1 cellular context compared by ENCODE assay signal in genomic region chr3:146544013-146544928, GRCh38.
TF ChIP-seq lines count a peak whose summit lies in the region.

Gene PLSCR1, minus strand, starts transcription at chr3:146544607. Its CDS starts 8,055 bp downstream, at chr3:146536552.

TF ChIP-seq in HepG2, 621 proteins besides CTCF, POLR2A, EP300 and RAD21 (continued from another document and continues in another):
- TF ChIP-seq, protein P1, sequence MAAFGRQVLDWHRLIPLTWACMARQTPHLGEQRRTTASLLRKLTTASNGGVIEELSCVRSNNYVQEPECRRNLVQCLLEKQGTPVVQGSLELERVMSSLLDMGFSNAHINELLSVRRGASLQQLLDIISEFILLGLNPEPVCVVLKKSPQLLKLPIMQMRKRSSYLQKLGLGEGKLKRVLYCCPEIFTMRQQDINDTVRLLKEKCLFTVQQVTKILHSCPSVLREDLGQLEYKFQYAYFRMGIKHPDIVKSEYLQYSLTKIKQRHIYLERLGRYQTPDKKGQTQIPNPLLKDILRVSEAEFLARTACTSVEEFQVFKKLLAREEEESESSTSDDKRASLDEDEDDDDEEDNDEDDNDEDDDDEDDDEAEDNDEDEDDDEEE (CRISPR knock-in tag; IDR thresholded peaks at IDR 0.05) = no peak
- TF ChIP-seq ZNF180 (CRISPR knock-in tag; IDR thresholded peaks at IDR 0.05; ENCODE audit: borderline replicate concordance, low read depth) (no peak), ZNF878 (CRISPR knock-in tag; IDR thresholded peaks at IDR 0.05) (no peak), ZNF121 (CRISPR knock-in tag; IDR thresholded peaks at IDR 0.05) (no peak), NR3C1 (CRISPR knock-in tag; IDR thresholded peaks at IDR 0.05) (no peak), ZNF503 (CRISPR knock-in tag; IDR thresholded peaks at IDR 0.05) (peak; percentile 50; the same call in 1 of the 2 replicates), ZNF556 (CRISPR knock-in tag; IDR thresholded peaks at IDR 0.05; ENCODE audit: borderline replicate concordance) (peak; percentile 41; the same call in 1 of the 2 replicates), HNRNPLL (IDR thresholded peaks at IDR 0.05; ENCODE audit: low read depth, low read length, poor library complexity, severe bottlenecking) (peak; percentile 100), THRA (CRISPR knock-in tag; IDR thresholded peaks at IDR 0.05; ENCODE audit: borderline replicate concordance) (no peak), MYPOP (CRISPR knock-in tag; IDR thresholded peaks at IDR 0.05) (peak; percentile 98), THAP11 (CRISPR knock-in tag; IDR thresholded peaks at IDR 0.05) (peak; percentile 52; the same call in 1 of the 2 replicates), PTBP1 (IDR thresholded peaks at IDR 0.05; ENCODE audit: low read depth, low read length, poor library complexity, severe bottlenecking) (no peak), ZNF790 (CRISPR knock-in tag; IDR thresholded peaks at IDR 0.05; ENCODE audit: borderline replicate concordance) (no peak), ZFP36L2 (CRISPR knock-in tag; IDR thresholded peaks at IDR 0.05) (no peak), BORCS8-MEF2B (CRISPR knock-in tag; IDR thresholded peaks at IDR 0.05) (peak; percentile 53; the same call in 1 of the 2 replicates), GATAD1 (CRISPR knock-in tag; IDR thresholded peaks at IDR 0.05) (peak; percentile 53; the same call in 1 of the 2 replicates), CSRNP1 (CRISPR knock-in tag; IDR thresholded peaks at IDR 0.05) (no peak; the same call in 1 of the 2 replicates), YEATS2 (CRISPR knock-in tag; IDR thresholded peaks at IDR 0.05; ENCODE audit: borderline replicate concordance) (peak; percentile 41; the same call in 1 of the 2 replicates), SMARCC2 (IDR thresholded peaks at IDR 0.05) (no peak), ZNF777 (CRISPR knock-in tag; IDR thresholded peaks at IDR 0.05) (no peak; the same call in 1 of the 2 replicates), TCF7L2 (IDR thresholded peaks at IDR 0.05; ENCODE audit: low read depth, low read length) (no peak), MED8 (CRISPR knock-in tag; IDR thresholded peaks at IDR 0.05; ENCODE audit: insufficient replicate concordance) (no peak), KLF9 (CRISPR knock-in tag; IDR thresholded peaks at IDR 0.05; ENCODE audit: low read depth) (peak; percentile 48; the same call in 1 of the 2 replicates), GATA4 (IDR thresholded peaks at IDR 0.05; ENCODE audit: borderline replicate concordance, low read depth) (no peak; the same call in 1 of the 2 replicates), ZNF550 (CRISPR knock-in tag; IDR thresholded peaks at IDR 0.05; ENCODE audit: borderline replicate concordance) (no peak), MXD4 (CRISPR knock-in tag; IDR thresholded peaks at IDR 0.05) (peak; percentile 65; the same call in 1 of the 2 replicates), ZFP82 (CRISPR knock-in tag; IDR thresholded peaks at IDR 0.05; ENCODE audit: borderline replicate concordance) (no peak), ZNF468 (CRISPR knock-in tag; IDR thresholded peaks at IDR 0.05) (no peak)
- TF ChIP-seq, protein P2, sequence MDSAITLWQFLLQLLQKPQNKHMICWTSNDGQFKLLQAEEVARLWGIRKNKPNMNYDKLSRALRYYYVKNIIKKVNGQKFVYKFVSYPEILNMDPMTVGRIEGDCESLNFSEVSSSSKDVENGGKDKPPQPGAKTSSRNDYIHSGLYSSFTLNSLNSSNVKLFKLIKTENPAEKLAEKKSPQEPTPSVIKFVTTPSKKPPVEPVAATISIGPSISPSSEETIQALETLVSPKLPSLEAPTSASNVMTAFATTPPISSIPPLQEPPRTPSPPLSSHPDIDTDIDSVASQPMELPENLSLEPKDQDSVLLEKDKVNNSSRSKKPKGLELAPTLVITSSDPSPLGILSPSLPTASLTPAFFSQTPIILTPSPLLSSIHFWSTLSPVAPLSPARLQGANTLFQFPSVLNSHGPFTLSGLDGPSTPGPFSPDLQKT (CRISPR knock-in tag; IDR thresholded peaks at IDR 0.05; ENCODE audit: borderline replicate concordance) = no peak
- TF ChIP-seq, protein P3, sequence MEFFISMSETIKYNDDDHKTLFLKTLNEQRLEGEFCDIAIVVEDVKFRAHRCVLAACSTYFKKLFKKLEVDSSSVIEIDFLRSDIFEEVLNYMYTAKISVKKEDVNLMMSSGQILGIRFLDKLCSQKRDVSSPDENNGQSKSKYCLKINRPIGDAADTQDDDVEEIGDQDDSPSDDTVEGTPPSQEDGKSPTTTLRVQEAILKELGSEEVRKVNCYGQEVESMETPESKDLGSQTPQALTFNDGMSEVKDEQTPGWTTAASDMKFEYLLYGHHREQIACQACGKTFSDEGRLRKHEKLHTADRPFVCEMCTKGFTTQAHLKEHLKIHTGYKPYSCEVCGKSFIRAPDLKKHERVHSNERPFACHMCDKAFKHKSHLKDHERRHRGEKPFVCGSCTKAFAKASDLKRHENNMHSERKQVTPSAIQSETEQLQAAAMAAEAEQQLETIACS (CRISPR knock-in tag; IDR thresholded peaks at IDR 0.05) = no peak
- TF ChIP-seq, protein P4, sequence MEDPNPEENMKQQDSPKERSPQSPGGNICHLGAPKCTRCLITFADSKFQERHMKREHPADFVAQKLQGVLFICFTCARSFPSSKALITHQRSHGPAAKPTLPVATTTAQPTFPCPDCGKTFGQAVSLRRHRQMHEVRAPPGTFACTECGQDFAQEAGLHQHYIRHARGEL (CRISPR knock-in tag; IDR thresholded peaks at IDR 0.05) = no peak
- TF ChIP-seq, protein P5, sequence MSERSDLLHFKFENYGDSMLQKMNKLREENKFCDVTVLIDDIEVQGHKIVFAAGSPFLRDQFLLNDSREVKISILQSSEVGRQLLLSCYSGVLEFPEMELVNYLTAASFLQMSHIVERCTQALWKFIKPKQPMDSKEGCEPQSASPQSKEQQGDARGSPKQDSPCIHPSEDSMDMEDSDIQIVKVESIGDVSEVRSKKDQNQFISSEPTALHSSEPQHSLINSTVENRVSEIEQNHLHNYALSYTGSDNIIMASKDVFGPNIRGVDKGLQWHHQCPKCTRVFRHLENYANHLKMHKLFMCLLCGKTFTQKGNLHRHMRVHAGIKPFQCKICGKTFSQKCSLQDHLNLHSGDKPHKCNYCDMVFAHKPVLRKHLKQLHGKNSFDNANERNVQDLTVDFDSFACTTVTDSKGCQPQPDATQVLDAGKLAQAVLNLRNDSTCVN (CRISPR knock-in tag; IDR thresholded peaks at IDR 0.05; ENCODE audit: borderline replicate concordance) = no peak
- TF ChIP-seq, protein P6, sequence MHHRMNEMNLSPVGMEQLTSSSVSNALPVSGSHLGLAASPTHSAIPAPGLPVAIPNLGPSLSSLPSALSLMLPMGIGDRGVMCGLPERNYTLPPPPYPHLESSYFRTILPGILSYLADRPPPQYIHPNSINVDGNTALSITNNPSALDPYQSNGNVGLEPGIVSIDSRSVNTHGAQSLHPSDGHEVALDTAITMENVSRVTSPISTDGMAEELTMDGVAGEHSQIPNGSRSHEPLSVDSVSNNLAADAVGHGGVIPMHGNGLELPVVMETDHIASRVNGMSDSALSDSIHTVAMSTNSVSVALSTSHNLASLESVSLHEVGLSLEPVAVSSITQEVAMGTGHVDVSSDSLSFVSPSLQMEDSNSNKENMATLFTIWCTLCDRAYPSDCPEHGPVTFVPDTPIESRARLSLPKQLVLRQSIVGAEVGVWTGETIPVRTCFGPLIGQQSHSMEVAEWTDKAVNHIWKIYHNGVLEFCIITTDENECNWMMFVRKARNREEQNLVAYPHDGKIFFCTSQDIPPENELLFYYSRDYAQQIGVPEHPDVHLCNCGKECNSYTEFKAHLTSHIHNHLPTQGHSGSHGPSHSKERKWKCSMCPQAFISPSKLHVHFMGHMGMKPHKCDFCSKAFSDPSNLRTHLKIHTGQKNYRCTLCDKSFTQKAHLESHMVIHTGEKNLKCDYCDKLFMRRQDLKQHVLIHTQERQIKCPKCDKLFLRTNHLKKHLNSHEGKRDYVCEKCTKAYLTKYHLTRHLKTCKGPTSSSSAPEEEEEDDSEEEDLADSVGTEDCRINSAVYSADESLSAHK (CRISPR knock-in tag; IDR thresholded peaks at IDR 0.05; ENCODE audit: borderline replicate concordance) = no peak
- TF ChIP-seq, protein P7, sequence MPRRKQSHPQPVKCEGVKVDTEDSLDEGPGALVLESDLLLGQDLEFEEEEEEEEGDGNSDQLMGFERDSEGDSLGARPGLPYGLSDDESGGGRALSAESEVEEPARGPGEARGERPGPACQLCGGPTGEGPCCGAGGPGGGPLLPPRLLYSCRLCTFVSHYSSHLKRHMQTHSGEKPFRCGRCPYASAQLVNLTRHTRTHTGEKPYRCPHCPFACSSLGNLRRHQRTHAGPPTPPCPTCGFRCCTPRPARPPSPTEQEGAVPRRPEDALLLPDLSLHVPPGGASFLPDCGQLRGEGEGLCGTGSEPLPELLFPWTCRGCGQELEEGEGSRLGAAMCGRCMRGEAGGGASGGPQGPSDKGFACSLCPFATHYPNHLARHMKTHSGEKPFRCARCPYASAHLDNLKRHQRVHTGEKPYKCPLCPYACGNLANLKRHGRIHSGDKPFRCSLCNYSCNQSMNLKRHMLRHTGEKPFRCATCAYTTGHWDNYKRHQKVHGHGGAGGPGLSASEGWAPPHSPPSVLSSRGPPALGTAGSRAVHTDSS (CRISPR knock-in tag; conservative IDR thresholded peaks at IDR 0.05) = no peak
- TF ChIP-seq, protein P8, sequence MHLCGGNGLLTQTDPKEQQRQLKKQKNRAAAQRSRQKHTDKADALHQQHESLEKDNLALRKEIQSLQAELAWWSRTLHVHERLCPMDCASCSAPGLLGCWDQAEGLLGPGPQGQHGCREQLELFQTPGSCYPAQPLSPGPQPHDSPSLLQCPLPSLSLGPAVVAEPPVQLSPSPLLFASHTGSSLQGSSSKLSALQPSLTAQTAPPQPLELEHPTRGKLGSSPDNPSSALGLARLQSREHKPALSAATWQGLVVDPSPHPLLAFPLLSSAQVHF (CRISPR knock-in tag; IDR thresholded peaks at IDR 0.05) = no peak
- TF ChIP-seq, protein P9, sequence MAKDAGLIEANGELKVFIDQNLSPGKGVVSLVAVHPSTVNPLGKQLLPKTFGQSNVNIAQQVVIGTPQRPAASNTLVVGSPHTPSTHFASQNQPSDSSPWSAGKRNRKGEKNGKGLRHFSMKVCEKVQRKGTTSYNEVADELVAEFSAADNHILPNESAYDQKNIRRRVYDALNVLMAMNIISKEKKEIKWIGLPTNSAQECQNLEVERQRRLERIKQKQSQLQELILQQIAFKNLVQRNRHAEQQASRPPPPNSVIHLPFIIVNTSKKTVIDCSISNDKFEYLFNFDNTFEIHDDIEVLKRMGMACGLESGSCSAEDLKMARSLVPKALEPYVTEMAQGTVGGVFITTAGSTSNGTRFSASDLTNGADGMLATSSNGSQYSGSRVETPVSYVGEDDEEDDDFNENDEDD (CRISPR knock-in tag; IDR thresholded peaks at IDR 0.05; ENCODE audit: borderline replicate concordance) = peak; percentile 91
